8 cellular contexts compared by ENCODE assay signal in the genomic region with DNA sequence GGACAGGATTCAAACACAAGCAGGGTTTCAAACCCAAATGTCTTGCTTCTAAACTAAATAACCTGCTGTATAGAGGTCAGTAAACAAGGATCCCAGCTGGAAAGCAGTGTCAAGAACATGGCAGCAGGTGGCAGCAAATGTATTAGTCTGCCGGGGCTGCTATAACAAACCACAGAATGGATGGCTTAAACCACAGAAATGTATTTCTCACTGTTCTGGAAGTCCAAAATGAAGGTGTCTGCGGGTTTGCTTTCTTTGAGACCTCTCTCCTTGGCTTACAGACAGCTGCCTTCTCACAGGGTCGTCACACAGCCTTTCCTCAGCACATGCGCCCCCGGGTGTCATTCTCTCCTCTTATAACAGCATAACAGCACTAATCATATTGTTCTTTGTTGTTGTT.
DNase-seq lines count a peak whose midpoint lies in the region; ATAC-seq, FAIRE-seq and TF ChIP-seq lines count a peak whose summit lies in the region.

No MANE protein-coding gene starts in this region.

- no peak overlapping the region for H3K9ac ChIP-seq in parathyroid adenoma

- TF ChIP-seq EP300 in A549 (IDR thresholded peaks at IDR 0.05) = no peak

- H3K4me1 ChIP-seq in A549 (no peaks in the 10 kb centered on the region), parathyroid adenoma (no peaks in the 10 kb centered on the region)

- TF ChIP-seq CTCF in A549 (IDR thresholded peaks at IDR 0.05) (peak; percentile 39), GM10248 (IDR thresholded peaks at IDR 0.05; ENCODE audit: control extremely low read depth, extremely low read depth, low read depth, missing control alignments) (peak; percentile 36), parathyroid adenoma (IDR thresholded peaks at IDR 0.05) (peak; percentile 39)

- no peak overlapping the region for H3K4me3 ChIP-seq in A549
- no peak overlapping the region for H3K4me3 ChIP-seq in parathyroid adenoma (ENCODE audit: low read depth, low read length)

- no peak for TF ChIP-seq POLR2A in A549 (IDR thresholded peaks at IDR 0.05; ENCODE audit: low read length)

- H3K27me3 ChIP-seq in parathyroid adenoma (ENCODE audit: control insufficient read depth, insufficient read depth, low read length) = no peaks in the 10 kb centered on the region

- no peaks in the 10 kb centered on the region for H3K36me3 ChIP-seq in parathyroid adenoma (ENCODE audit: control insufficient read depth, insufficient read depth, low read length)

- ATAC-seq in A549 (peak in 1 of 2 experiments; percentile 78; a peak in 2 of 6 replicates), HG03108 (IDR thresholded peaks at IDR 0.05; ENCODE audit: unreplicated experiment) (no peak)

- peak; percentile 55 to 67 for TF ChIP-seq RAD21 in A549 (conservative IDR thresholded peaks at IDR 0.05 in 1 of 2, IDR thresholded peaks at IDR 0.05 in 1 of 2)

- POLR2A ChIA-PET in A549 (lab: Yijun Ruan, JAX) = no interaction called here
- POLR2A ChIA-PET in GM10248 (lab: Yijun Ruan, JAX) = no interaction called here

- 62% methylated on average over 5 of the region's 5 CpGs for WGBS in A549 (ENCODE audit: missing lambda C conversion rate)

- peak overlapping the region; percentile 18 to 56; a peak in 4 of 6 replicates for H3K27ac ChIP-seq in A549
- no peak overlapping the region for H3K27ac ChIP-seq in parathyroid adenoma

- CTCF ChIA-PET in A549 (lab: Yijun Ruan, JAX) = interaction anchor here (1.1 to 3.3 kb wide), 2 partner anchors 8 to 133 kb away, joined by 3 to 18 read pairs; no protein-coding TSS in a partner anchor
- CTCF ChIA-PET in GM10248 (lab: Yijun Ruan, JAX) = interaction anchor here (0.9 to 7.1 kb wide), 4 partner anchors 9 to 276 kb away, joined by 3 to 53 read pairs (median 5); no protein-coding TSS in a partner anchor

- DNase-seq in A549 (ENCODE audit: low read depth in 1 of 2, low spot score in 1 of 2) (peak; percentile 13 to 54), GM10248 (ENCODE audit: extremely low spot score) (peak; percentile 14), HPDE6-E6E7 (ENCODE audit: extremely low spot score) (peak; percentile 60), RCC 7860 (ENCODE audit: low spot score) (peak; percentile 31), fibroblast of peridontal ligament (ENCODE audit: extremely low read depth) (peak; percentile 51), SHP77 (lab: John Stamatoyannopoulos, UW) (no peak)

- H2AFZ ChIP-seq in parathyroid adenoma = no peak overlapping the region

- H3K4me2 ChIP-seq in A549 (no peak overlapping the region), parathyroid adenoma (ENCODE audit: low read length) (no peak overlapping the region)

- FAIRE-seq in A549 (lab: Jason Lieb, UNC) = no peak
- FAIRE-seq in RCC 7860 (lab: Jason Lieb, UNC) = no peak

- 0 out of 3 replicates have a peak, but pooled peaks cover 3% of the 10 kb centered on the region for H3K9me3 ChIP-seq in A549
- no peaks in the 10 kb centered on the region for H3K9me3 ChIP-seq in parathyroid adenoma (ENCODE audit: control insufficient read depth, low read length)

- no peaks in the 10 kb centered on the region for H3K79me2 ChIP-seq in parathyroid adenoma

TF ChIP-seq in A549, 52 proteins besides CTCF, POLR2A, EP300 and RAD21:
- TF ChIP-seq RFX5 (IDR thresholded peaks at IDR 0.05) (no peak), SMC3 (IDR thresholded peaks at IDR 0.05) (peak; percentile 48; the same call in 2 of the 3 replicates)

Comparison
In these comparisons a context has a peak if more than half of its experiments do, and no peak if none do; other contexts are left out.
1. DNase-seq: peak in A549 (2 of 2), GM10248 (single experiment), HPDE6-E6E7 (single experiment), RCC 7860 (single experiment) and fibroblast of peridontal ligament (single experiment); none in SHP77 (0 of 2).
2. Peak in every context shown above with its lines, with median percentiles within 50 percentile points of each other: CTCF ChIP-seq.